In genomic region chr9:34124103-34124502, GRCh38 we compare ENCODE assay signal across 9 cellular contexts. TPM values are rescaled to one million over a fixed set of nuclear protein-coding genes. Genes with fewer than 3 reads are reported as not detected.
DNase-seq lines count a peak whose midpoint lies in the region; ATAC-seq and TF ChIP-seq lines count a peak whose summit lies in the region.
"Had no signal": no experiment of that assay in that cellular context is flagged by ENCODE, and none has a peak within 500 bp of the region (broad histone marks: within the 10 kb centered on the region; RNA-seq: fewer than 3 reads in every experiment).

No MANE protein-coding gene starts in this region.

- H3K4me1 Mint-ChIP-seq in Calu3 (ENCODE audit: low read depth, unreplicated experiment) (peaks cover 34% of the 10 kb centered on the region), IgD-negative memory B cell (peaks cover 23 to 37% (median 35%) of the 10 kb centered on the region in 3 donors), naive B cell (peaks cover 41 to 62% (median 50%) of the 10 kb centered on the region in 3 donors)
- H3K4me1 Mint-ChIP-seq in activated CD8-positive, alpha-beta T cell treated with anti-CD3 and anti-CD28 coated beads, Interleukin-2, amount 10 ng/mL, durations not matched to agents 7 days and 5 days (ENCODE audit: low read depth), result peaks cover 46% of the 10 kb centered on the region

- intact Hi-C loops in Calu3 (cut with micrococcal nuclease; ENCODE audit: unreplicated experiment), result loop anchor here (10.0 kb wide), 1 partner anchor 61 kb away; no protein-coding TSS in a partner anchor

- POLR2A ChIA-PET in activated CD8-positive, alpha-beta T cell treated with anti-CD3 and anti-CD28 coated beads, Interleukin-2, amount 10 ng/mL, durations not matched to agents 7 days and 5 days (lab: Charles Lee), result no interaction called here

- H3K27ac Mint-ChIP-seq in Calu3 (ENCODE audit: unreplicated experiment), result no peak overlapping the region
- peak overlapping the region in 2 of 3 donors; percentile 31 to 69 for H3K27ac Mint-ChIP-seq in IgD-negative memory B cell
- H3K27ac Mint-ChIP-seq in activated CD8-positive, alpha-beta T cell treated with anti-CD3 and anti-CD28 coated beads, Interleukin-2, amount 10 ng/mL, durations not matched to agents 7 days and 5 days, result peak overlapping the region; percentile 96
- H3K27ac Mint-ChIP-seq in naive B cell, result peak overlapping the region in 4 of 6 donors; percentile 3 to 54 (median 24)

- H3K36me3 Mint-ChIP-seq in Calu3 (ENCODE audit: insufficient read depth, unreplicated experiment) (peaks cover 43% of the 10 kb centered on the region), IgD-negative memory B cell (no peaks in the 10 kb centered on the region), naive B cell (no peaks in the 10 kb centered on the region)
- peaks cover 49% of the 10 kb centered on the region for H3K36me3 Mint-ChIP-seq in activated CD8-positive, alpha-beta T cell treated with anti-CD3 and anti-CD28 coated beads, Interleukin-2, amount 10 ng/mL, durations not matched to agents 7 days and 5 days (ENCODE audit: low read depth)

- DNase-seq in Calu3 (no peak), naive B cell (no peak), NCI-H1930 (lab: John Stamatoyannopoulos, UW) (no peak), COLO668 (lab: John Stamatoyannopoulos, UW; ENCODE audit: unreplicated experiment) (no peak), GOT3 (lab: John Stamatoyannopoulos, UW) (no peak)
- DNase-seq in activated CD8-positive, alpha-beta T cell treated with anti-CD3 and anti-CD28 coated beads, Interleukin-2, amount 10 ng/mL, durations not matched to agents 7 days and 5 days, result peak; percentile 40
- DNase-seq: NCI-H69 had no signal

- H3K9me3 Mint-ChIP-seq in Calu3 (ENCODE audit: low read depth, unreplicated experiment) (no peaks in the 10 kb centered on the region), IgD-negative memory B cell (peaks cover 0 to 3% (median 2%) of the 10 kb centered on the region in 3 donors), naive B cell (peaks cover 0 to 10% (median 0%) of the 10 kb centered on the region in 7 donors)
- no peaks in the 10 kb centered on the region for H3K9me3 Mint-ChIP-seq in activated CD8-positive, alpha-beta T cell treated with anti-CD3 and anti-CD28 coated beads, Interleukin-2, amount 10 ng/mL, durations not matched to agents 7 days and 5 days (ENCODE audit: insufficient read depth)

- BruUV-seq in Calu3 (replicated peaks; lab: Mats Ljungman, UMichigan), result no TSS peak

- H3K4me3 Mint-ChIP-seq in Calu3 (ENCODE audit: low read depth, unreplicated experiment) (peak overlapping the region; percentile 86), IgD-negative memory B cell (peak overlapping the region in 2 of 4 donors; percentile 67 to 78), naive B cell (peak overlapping the region in 7 of 8 donors; percentile 11 to 70 (median 53))
- peak overlapping the region; percentile 99 for H3K4me3 Mint-ChIP-seq in activated CD8-positive, alpha-beta T cell treated with anti-CD3 and anti-CD28 coated beads, Interleukin-2, amount 10 ng/mL, durations not matched to agents 7 days and 5 days

- no peak for TF ChIP-seq CTCF in Calu3 (IDR thresholded peaks at IDR 0.05; ENCODE audit: unreplicated experiment)

- ATAC-seq in activated CD8-positive, alpha-beta T cell treated with anti-CD3 and anti-CD28 coated beads, Interleukin-2, amount 10 ng/mL, durations not matched to agents 7 days and 5 days, result no peak
- ATAC-seq in naive B cell (ENCODE audit: low read depth in 2 of 2) (peak; percentile 8 to 18), HG02763 (IDR thresholded peaks at IDR 0.05; ENCODE audit: unreplicated experiment) (no peak)

- H3K27me3 Mint-ChIP-seq in Calu3 (ENCODE audit: unreplicated experiment) (no peaks in the 10 kb centered on the region), IgD-negative memory B cell (peaks cover 42% of the 10 kb centered on the region), naive B cell (peaks cover 55 to 77% (median 64%) of the 10 kb centered on the region in 3 donors)
- no peaks in the 10 kb centered on the region for H3K27me3 Mint-ChIP-seq in activated CD8-positive, alpha-beta T cell treated with anti-CD3 and anti-CD28 coated beads, Interleukin-2, amount 10 ng/mL, durations not matched to agents 7 days and 5 days (ENCODE audit: low read depth)

- CTCF ChIA-PET in Calu3 (lab: Charles Lee), result no interaction called here
- CTCF ChIA-PET in activated CD8-positive, alpha-beta T cell treated with anti-CD3 and anti-CD28 coated beads, Interleukin-2, amount 10 ng/mL, durations not matched to agents 7 days and 5 days (lab: Charles Lee), result no interaction called here

RNA-seq across cellular contexts. Expression of gene DCAF12, which starts 2.4 kb away (rescaled TPM):
- total RNA-seq in Calu3 (2022), result 20.8 and 24.4 TPM in 2 replicates
- 1.4 TPM for polyA plus RNA-seq in IgD-negative memory B cell
- total RNA-seq in activated CD8-positive, alpha-beta T cell treated with anti-CD3 and anti-CD28 coated beads, Interleukin-2, amount 10 ng/mL, durations not matched to agents 7 days and 5 days, result 10 to 100 TPM; 51.1 to 56.7 TPM
- 1 to 10 TPM in 2 of 6 donors, under 1 TPM in 3, not detected in 1; 0.39 to 1.1 (median 0.93) TPM for polyA plus RNA-seq in naive B cell (ENCODE audit: low read depth in 6 of 6)

RNA-seq across cellular contexts. Expression of gene UBAP1, which starts 54.7 kb away (rescaled TPM):
- total RNA-seq in Calu3 (2022), result 29.4 and 30.7 TPM in 2 replicates
- polyA plus RNA-seq in IgD-negative memory B cell (32.0 TPM), naive B cell (ENCODE audit: low read depth in 6 of 6) (10 to 100 TPM; 18.1 to 35.3 (median 28.0) TPM)
- total RNA-seq in activated CD8-positive, alpha-beta T cell treated with anti-CD3 and anti-CD28 coated beads, Interleukin-2, amount 10 ng/mL, durations not matched to agents 7 days and 5 days, result 10 to 100 TPM; 31.5 to 34.7 TPM

Comparison
In these comparisons a context has a peak if more than half of its experiments do, and no peak if none do; other contexts are left out.
1. ATAC-seq: peak in naive B cell (2 of 2); none in activated CD8-positive, alpha-beta T cell treated with anti-CD3 and anti-CD28 coated beads, Interleukin-2, amount 10 ng/mL, durations not matched to agents 7 days and 5 days (single experiment) and HG02763 (single experiment).